ENCODE assay signal across 28 cellular contexts in the genomic region with DNA sequence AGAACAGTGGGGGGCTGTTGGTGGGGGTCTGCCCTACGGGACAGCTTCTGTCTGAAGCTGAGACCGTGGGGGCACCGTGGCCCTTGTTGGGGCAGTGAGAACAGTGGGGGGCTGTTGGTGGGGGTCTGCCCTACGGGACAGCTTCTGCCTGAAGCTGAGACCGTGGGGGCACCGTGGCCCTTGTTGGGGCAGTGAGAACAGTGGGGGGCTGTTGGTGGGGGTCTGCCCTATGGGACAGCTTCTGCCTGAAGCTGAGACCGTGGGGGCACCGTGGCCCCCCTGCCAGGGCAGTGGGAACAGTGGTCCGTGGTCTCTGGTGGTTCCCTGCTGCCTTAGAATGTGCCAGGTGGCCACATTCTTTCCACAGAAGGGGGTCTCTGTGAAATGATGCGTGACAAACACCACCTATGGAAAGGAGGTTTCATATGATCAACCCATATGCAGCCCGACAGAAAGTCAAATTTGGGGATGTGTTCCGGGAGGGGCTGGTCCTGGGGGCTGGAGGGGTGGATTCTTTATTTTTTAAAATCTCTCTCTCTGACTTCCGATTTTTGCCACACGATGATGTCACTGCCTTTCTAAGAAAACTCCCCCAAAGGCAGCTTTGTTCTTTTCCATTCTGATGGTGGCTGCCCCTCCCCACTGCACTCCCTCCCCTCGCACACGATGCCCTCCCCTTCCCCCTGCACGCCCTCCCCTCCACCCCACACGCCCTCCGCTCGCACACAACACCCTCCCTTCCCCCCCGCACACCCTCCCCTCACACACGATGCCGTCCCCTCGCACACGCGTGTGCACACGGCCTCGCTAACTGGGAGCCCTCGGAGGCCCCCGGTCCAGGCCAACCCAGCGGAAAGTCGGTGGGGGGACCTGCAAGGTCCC.
DNase-seq lines count a peak whose midpoint lies in the region; ATAC-seq and TF ChIP-seq lines count a peak whose summit lies in the region.
"Had no signal": no experiment of that assay in that cellular context is flagged by ENCODE, and none has a peak within 500 bp of the region (broad histone marks: within the 10 kb centered on the region; RNA-seq: fewer than 3 reads in every experiment).

No MANE protein-coding gene starts in this region.

- ATAC-seq in DND-41 (ENCODE audit: insufficient read depth, low read depth) = peak; percentile 54
- peak; percentile 42 for ATAC-seq in sciatic nerve
- ATAC-seq in stimulated activated memory B cell treated with anti-CD40 and anti-IgM and Interleukin-4, amounts not matched to agents 10 μg/mL and 1 μg/mL and 100 μg/mL, for 72 hours = no peak
- no peak for ATAC-seq in HG03135 (IDR thresholded peaks at IDR 0.05; ENCODE audit: unreplicated experiment)
- ATAC-seq: activated CD4-positive, CD25-positive, alpha-beta regulatory T cell treated with anti-CD3 and anti-CD28 coated beads, Interleukin-2, amount 50 U/mL, for 24 hours; GM12878; pancreas; T-helper 17 cell had no signal

- peak; percentile 74 for DNase-seq in DND-41
- peak; percentile 79 for DNase-seq in NCI-H2171 (lab: John Stamatoyannopoulos, UW)
- DNase-seq in sciatic nerve (ENCODE audit: low spot score) = no peak
- DNase-seq in activated T-cell treated with anti-CD3 and anti-CD28 coated beads, Interleukin-2, amount 50 U/mL, for 24 hours = no peak
- DNase-seq: activated gamma-delta T cell treated with Interleukin-2 at 50 U/mL for 16 hours; amniotic stem cell; effector CD8-positive, alpha-beta T cell; EL; naive B cell; NCI-H2227 treated with DMSO at 0.1 percent for 48 hours; NCI-H774; retina; stimulated activated CD4-positive, alpha-beta T cell treated with anti-CD3 and anti-CD28 coated beads, Interleukin-1b, Interleukin-23, amount 100 ng/mL, for 48 hours; stimulated activated CD8-positive, alpha-beta memory T cell treated with anti-CD3 and anti-CD28 coated beads, Interleukin-4, amount 100 ng/mL, for 48 hours; stomach; T-helper 17 cell; transverse colon had no signal

- H3K27me3 ChIP-seq in DND-41 (ENCODE audit: insufficient read depth, low read length, poor library complexity) = no peaks in the 10 kb centered on the region
- H3K27me3 ChIP-seq: breast epithelium, pancreas, transverse colon had no signal

- TF ChIP-seq CTCF in DND-41 (IDR thresholded peaks at IDR 0.05; ENCODE audit: borderline replicate concordance, extremely low read depth, low read length, poor library complexity, severe bottlenecking) = no peak

- no peaks in the 10 kb centered on the region for H3K79me2 ChIP-seq in DND-41 (ENCODE audit: insufficient read depth, low read length)

- H3K9me3 Mint-ChIP-seq in stimulated activated memory B cell treated with anti-CD40 and anti-IgM and Interleukin-4, amounts not matched to agents 10 μg/mL and 1 μg/mL and 100 μg/mL, for 72 hours = no peaks in the 10 kb centered on the region
- no peaks in the 10 kb centered on the region for H3K9me3 Mint-ChIP-seq in activated T-cell treated with anti-CD3 and anti-CD28 coated beads, Interleukin-2, amount 50 U/mL, for 24 hours
- H3K9me3 Mint-ChIP-seq: mesothelial cell of epicardium, naive B cell had no signal

- H3K27ac ChIP-seq in DND-41 (ENCODE audit: low read length) (no peak overlapping the region), cingulate gyrus (ENCODE audit: low read depth, low read length) (peak overlapping the region; percentile 4)
- H3K27ac ChIP-seq: breast epithelium, epithelial cell of prostate, KMS-11, pancreas, stomach, transverse colon had no signal

- peaks cover 6% of the 10 kb centered on the region; the same call in 1 of the 2 replicates for H3K4me1 ChIP-seq in DND-41 (ENCODE audit: insufficient read depth, low read length)
- H3K4me1 ChIP-seq: breast epithelium, pancreas, stomach, transverse colon had no signal

- no peak overlapping the region for H3K27ac Mint-ChIP-seq in stimulated activated memory B cell treated with anti-CD40 and anti-IgM and Interleukin-4, amounts not matched to agents 10 μg/mL and 1 μg/mL and 100 μg/mL, for 72 hours
- no peak overlapping the region for H3K27ac Mint-ChIP-seq in activated T-cell treated with anti-CD3 and anti-CD28 coated beads, Interleukin-2, amount 50 U/mL, for 24 hours
- H3K27ac Mint-ChIP-seq: mesothelial cell of epicardium, naive B cell, T-helper 17 cell had no signal

- H3K9ac ChIP-seq in DND-41 (ENCODE audit: low read depth, low read length) = no peak overlapping the region
- H3K9ac ChIP-seq: KMS-11 had no signal

- no peaks in the 10 kb centered on the region for H3K36me3 Mint-ChIP-seq in stimulated activated memory B cell treated with anti-CD40 and anti-IgM and Interleukin-4, amounts not matched to agents 10 μg/mL and 1 μg/mL and 100 μg/mL, for 72 hours
- H3K36me3 Mint-ChIP-seq in activated T-cell treated with anti-CD3 and anti-CD28 coated beads, Interleukin-2, amount 50 U/mL, for 24 hours (ENCODE audit: low read depth) = no peaks in the 10 kb centered on the region
- H3K36me3 Mint-ChIP-seq: mesothelial cell of epicardium, naive B cell had no signal

- H3K4me2 ChIP-seq in DND-41 (ENCODE audit: insufficient read depth, low read length) = no peak overlapping the region
- H3K4me2 ChIP-seq: KMS-11, smooth muscle cell had no signal

- no peaks in the 10 kb centered on the region for H3K36me3 ChIP-seq in DND-41 (ENCODE audit: insufficient read depth, low read length)
- H3K36me3 ChIP-seq: breast epithelium, pancreas, stomach, transverse colon had no signal

- H3K4me3 ChIP-seq in DND-41 (ENCODE audit: low read depth in 1 of 2, low read length in 2 of 2) = no peak overlapping the region
- H3K4me3 ChIP-seq: breast epithelium, GM12878, pancreas, smooth muscle cell, stomach, transverse colon had no signal

- no peaks in the 10 kb centered on the region for H3K4me1 Mint-ChIP-seq in stimulated activated memory B cell treated with anti-CD40 and anti-IgM and Interleukin-4, amounts not matched to agents 10 μg/mL and 1 μg/mL and 100 μg/mL, for 72 hours
- H3K4me1 Mint-ChIP-seq in activated T-cell treated with anti-CD3 and anti-CD28 coated beads, Interleukin-2, amount 50 U/mL, for 24 hours (ENCODE audit: low read depth) = peaks cover 2% of the 10 kb centered on the region
- H3K4me1 Mint-ChIP-seq: mesothelial cell of epicardium had no signal

- H3K9me3 ChIP-seq in DND-41 (ENCODE audit: insufficient read depth, low read length, severe bottlenecking) = no peaks in the 10 kb centered on the region
- H3K9me3 ChIP-seq: breast epithelium, pancreas, stomach, transverse colon had no signal

- no peak overlapping the region for H3K4me3 Mint-ChIP-seq in stimulated activated memory B cell treated with anti-CD40 and anti-IgM and Interleukin-4, amounts not matched to agents 10 μg/mL and 1 μg/mL and 100 μg/mL, for 72 hours
- H3K4me3 Mint-ChIP-seq in activated T-cell treated with anti-CD3 and anti-CD28 coated beads, Interleukin-2, amount 50 U/mL, for 24 hours = no peak overlapping the region
- H3K4me3 Mint-ChIP-seq: mesothelial cell of epicardium, naive B cell, T-helper 17 cell had no signal

- H3K27me3 Mint-ChIP-seq in stimulated activated memory B cell treated with anti-CD40 and anti-IgM and Interleukin-4, amounts not matched to agents 10 μg/mL and 1 μg/mL and 100 μg/mL, for 72 hours = no peaks in the 10 kb centered on the region
- H3K27me3 Mint-ChIP-seq in activated T-cell treated with anti-CD3 and anti-CD28 coated beads, Interleukin-2, amount 50 U/mL, for 24 hours = no peaks in the 10 kb centered on the region
- H3K27me3 Mint-ChIP-seq: naive B cell had no signal

- intact Hi-C loops in sciatic nerve (cut with DNase I) = no loop called here

- no peak overlapping the region for H2AFZ ChIP-seq in DND-41 (ENCODE audit: low read depth, low read length)

- peaks cover 5% of the 10 kb centered on the region; the same call in 1 of the 2 replicates for H4K20me1 ChIP-seq in DND-41 (ENCODE audit: insufficient read depth, low read length)

Comparison
In these comparisons a context has a peak if more than half of its experiments do, and no peak if none do; other contexts are left out.
1. ATAC-seq: peak in DND-41 (single experiment) and sciatic nerve (single experiment); none in stimulated activated memory B cell treated with anti-CD40 and anti-IgM and Interleukin-4, amounts not matched to agents 10 μg/mL and 1 μg/mL and 100 μg/mL, for 72 hours (single experiment) and HG03135 (single experiment).
2. DNase-seq: peak in DND-41 (single experiment) and NCI-H2171 (single experiment); none in sciatic nerve (single experiment) and activated T-cell treated with anti-CD3 and anti-CD28 coated beads, Interleukin-2, amount 50 U/mL, for 24 hours (single experiment).